Comparison of ENCODE assay signal across 10 cellular contexts in the genomic region with DNA sequence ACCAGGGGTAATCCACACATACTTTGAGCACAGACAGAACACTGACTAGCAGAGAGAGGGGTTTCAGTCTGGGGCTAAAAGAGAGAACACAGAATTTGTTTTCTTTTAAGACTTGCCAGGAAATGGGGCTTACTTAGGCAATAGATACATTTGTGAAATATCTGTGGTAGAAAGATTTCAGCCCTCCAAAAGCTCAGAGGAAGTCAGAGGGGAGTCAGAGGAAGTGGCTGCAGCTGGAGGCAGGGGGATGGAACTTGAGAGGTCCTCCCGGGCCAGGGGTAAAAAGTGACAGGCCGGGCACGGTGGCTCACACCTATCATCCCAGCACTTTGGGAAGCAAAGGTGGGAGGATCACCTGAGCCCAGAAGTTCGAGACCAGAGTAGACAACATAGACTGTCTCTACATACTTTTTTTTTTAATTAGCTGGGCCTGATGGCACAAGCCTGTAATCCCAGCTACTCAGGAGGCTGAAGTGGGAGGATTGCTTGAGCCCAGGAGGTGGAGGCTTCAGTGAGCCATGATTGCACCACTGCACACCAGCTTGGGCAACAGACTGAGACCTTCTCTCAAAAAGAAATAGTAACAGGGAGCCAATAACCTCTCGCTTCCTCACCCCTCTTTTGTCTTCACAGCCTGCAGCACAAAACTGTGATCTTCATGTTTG. TPM values are rescaled to one million over a fixed set of nuclear protein-coding genes. Genes with fewer than 3 reads are reported as not detected.
A peak's percentile ranks its signal among the peaks of the same experiment; 100 is the strongest.
DNase-seq lines count a peak whose midpoint lies in the region; ATAC-seq, FAIRE-seq and TF ChIP-seq lines count a peak whose summit lies in the region.
"Had no signal": no experiment of that assay in that cellular context is flagged by ENCODE, and none has a peak within 500 bp of the region (broad histone marks: within the 10 kb centered on the region; RNA-seq: fewer than 3 reads in every experiment).

No MANE protein-coding gene starts in this region.

- intact Hi-C loops in body of pancreas (cut with DNase I), result no loop called here

- H3K27me3 ChIP-seq in body of pancreas (no peaks in the 10 kb centered on the region), small intestine (ENCODE audit: control insufficient read depth in 2 of 2, insufficient read depth in 2 of 2, low read length in 2 of 2) (no peaks in the 10 kb centered on the region)

- no peak overlapping the region for H3K4me3 ChIP-seq in body of pancreas
- H3K4me3 ChIP-seq in small intestine (ENCODE audit: low read depth in 1 of 2, low read length in 2 of 2), result no peak overlapping the region

- no peak for TF ChIP-seq CTCF in body of pancreas (IDR thresholded peaks at IDR 0.05)

- ATAC-seq in body of pancreas, result peak; percentile 43
- no peak for ATAC-seq in GM19397 (IDR thresholded peaks at IDR 0.05; ENCODE audit: unreplicated experiment)

- H3K9me3 ChIP-seq in body of pancreas (no peaks in the 10 kb centered on the region), small intestine (ENCODE audit: control insufficient read depth, low read depth) (no peaks in the 10 kb centered on the region)

- TF ChIP-seq POLR2A in body of pancreas (IDR thresholded peaks at IDR 0.05), result no peak

- H3K4me1 ChIP-seq in body of pancreas (no peaks in the 10 kb centered on the region), small intestine (ENCODE audit: control insufficient read depth in 2 of 2, insufficient read depth in 1 of 2, low read depth in 1 of 2, low read length in 1 of 2) (peaks cover 0 to 5% of the 10 kb centered on the region in 2 donors)

- DNase-seq in NCI-H1694 treated with DMSO at 0.1 percent for 48 hours (lab: John Stamatoyannopoulos, UW), result peak; percentile 2
- DNase-seq in NCI-H1694 (lab: John Stamatoyannopoulos, UW), result no peak
- DNase-seq in Kasumi-1 (lab: John Stamatoyannopoulos, UW), result peak; percentile 90 to 92
- DNase-seq in body of pancreas, result peak in 1 of 4 donors; percentile 50
- DNase-seq in small intestine, result peak; percentile 25
- no peak for DNase-seq in NCI-H1092 treated with DMSO at 0.1 percent for 48 hours (lab: John Stamatoyannopoulos, UW)
- DNase-seq in frontal cortex (ENCODE audit: low spot score in 2 of 2), result no peak
- DNase-seq: NCI-H748 treated with DMSO at 0.1 percent for 48 hours had no signal

- H3K27ac ChIP-seq in body of pancreas (peak overlapping the region in 2 of 4 donors; percentile 33 to 59), small intestine (ENCODE audit: low read depth in 1 of 2, low read length in 1 of 2) (peak overlapping the region in 1 of 2 donors; percentile 74)
- H3K27ac ChIP-seq: 22Rv1 had no signal

- WGBS in body of pancreas, 2 donors, result 53 to 72% methylated on average over 5 of the region's 5 CpGs
- 52 to 89% (median 63%) methylated on average over 5 of the region's 5 CpGs for WGBS in small intestine, 3 donors

- peaks cover 0 to 2% of the 10 kb centered on the region in 2 donors for H3K36me3 ChIP-seq in body of pancreas (replicated peaks in 1 of 2; ENCODE audit: insufficient read depth in 1 of 2, low read depth in 2 of 2)
- H3K36me3 ChIP-seq in small intestine (ENCODE audit: control insufficient read depth in 2 of 2, insufficient read depth in 2 of 2, low read length in 2 of 2), result peaks cover 19 to 22% of the 10 kb centered on the region in 2 donors

- FAIRE-seq in small intestine (lab: Jason Lieb, UNC) (no peak), frontal cortex (lab: Jason Lieb, UNC) (no peak)

RNA-seq across cellular contexts. Expression of a gene that starts 49.9 kb away (rescaled TPM):
- total RNA-seq in body of pancreas (10 to 100 TPM in 1 of 2 donors, 1 to 10 TPM in 1; 8.3 to 23.4 TPM), frontal cortex (0.41 TPM)
- 10 to 100 TPM in 2 of 3 donors, 1 to 10 TPM in 1; 6.3 to 29.2 (median 25.4) TPM for polyA plus RNA-seq in small intestine

RNA-seq across cellular contexts. Expression of a gene that starts 53.1 kb away (rescaled TPM):
- 10 to 100 TPM in 1 of 2 donors, 1 to 10 TPM in 1; 8.8 to 16.5 TPM for total RNA-seq in body of pancreas
- polyA plus RNA-seq in small intestine, result 10 to 100 TPM in 1 of 3 donors, 1 to 10 TPM in 2; 3.1 to 22.9 (median 6.2) TPM
- total RNA-seq in frontal cortex, result 44.8 TPM

Comparison
In these comparisons a context has a peak if more than half of its experiments do, and no peak if none do; other contexts are left out.
1. DNase-seq: peak in NCI-H1694 treated with DMSO at 0.1 percent for 48 hours (single experiment), Kasumi-1 (2 of 2) and small intestine (single experiment); none in NCI-H1694 (single experiment), NCI-H1092 treated with DMSO at 0.1 percent for 48 hours (single experiment) and frontal cortex (0 of 2).